In the genomic region with DNA sequence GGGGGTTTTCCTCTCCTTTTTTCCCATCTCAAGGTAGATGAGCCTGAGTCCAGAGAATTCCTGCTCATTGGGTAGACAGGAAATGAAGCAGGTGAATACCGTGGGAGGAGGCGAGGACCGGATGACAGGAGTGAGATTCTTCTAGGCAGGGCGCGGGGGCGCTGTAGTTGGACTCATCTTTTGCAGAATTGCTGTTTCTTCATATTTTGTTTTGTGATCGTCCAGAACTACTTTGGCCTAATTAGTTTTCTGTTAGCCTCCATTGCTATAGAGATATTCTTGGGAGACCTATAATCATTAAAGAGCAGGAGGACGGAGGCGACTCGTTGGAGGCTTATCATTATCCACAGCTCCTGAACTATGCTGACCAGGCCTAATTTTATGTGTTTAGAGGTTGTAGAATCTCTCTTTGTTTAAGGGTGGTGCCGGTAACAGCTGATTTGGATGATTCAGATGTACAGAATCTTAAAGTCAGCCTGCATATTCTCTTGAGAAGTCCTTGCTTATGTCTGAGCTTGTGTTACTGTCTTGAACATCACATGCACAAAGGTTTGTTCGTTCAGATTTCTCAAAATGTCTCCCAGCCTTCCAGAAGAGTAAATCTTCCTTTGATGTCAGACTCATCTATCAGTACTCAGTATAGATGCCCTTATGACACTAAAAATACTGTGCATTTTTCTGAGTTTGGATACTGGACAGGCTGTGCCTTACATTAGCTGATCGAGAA, we compare ENCODE assay signal across 8 cellular contexts. TPM values are rescaled to one million over a fixed set of nuclear protein-coding genes. Genes with fewer than 3 reads are reported as not detected.
DNase-seq lines count a peak whose midpoint lies in the region; ATAC-seq and TF ChIP-seq lines count a peak whose summit lies in the region.

No MANE protein-coding gene starts in this region.

- ATAC-seq in mucosa of descending colon, result peak; percentile 67
- ATAC-seq in GM18867 (IDR thresholded peaks at IDR 0.05; ENCODE audit: unreplicated experiment), result no peak

- H3K4me3 ChIP-seq in esophagus squamous epithelium (peak overlapping the region; percentile 81 to 85 (median 82)), mucosa of descending colon (peak overlapping the region; percentile 45)

- H3K36me3 ChIP-seq in esophagus squamous epithelium (peaks cover 0 to 36% (median 0%) of the 10 kb centered on the region in 3 donors), mucosa of descending colon (ENCODE audit: low read depth) (no peaks in the 10 kb centered on the region)

- DNase-seq in NCI-H1417 (lab: John Stamatoyannopoulos, UW) (peak; percentile 24 to 75 (median 55)), NCI-H1417 treated with DMSO at 0.1 percent for 48 hours (lab: John Stamatoyannopoulos, UW) (no peak), NCI-H146 (lab: John Stamatoyannopoulos, UW) (peak; percentile 61), esophagus squamous epithelium (lab: John Stamatoyannopoulos, UW) (no peak), mucosa of descending colon (peak; percentile 64 to 75 (median 74))
- peak; percentile 32 to 48 for DNase-seq in activated CD4-positive, alpha-beta T cell treated with anti-CD3 and anti-CD28 coated beads, Interleukin-2, amount 50 U/mL, for 48 hours

- no peaks in the 10 kb centered on the region for H3K27me3 ChIP-seq in esophagus squamous epithelium

- intact Hi-C loops in esophagus squamous epithelium (cut with DNase I), result no loop called here
- intact Hi-C loops in mucosa of descending colon (cut with DNase I, micrococcal nuclease), result no loop called here

- WGBS in esophagus squamous epithelium, 2 donors, result 2 to 8% methylated on average over 13 of the region's 13 CpGs

- TF ChIP-seq POLR2A in esophagus squamous epithelium (IDR thresholded peaks at IDR 0.05), result no peak

- H3K9me3 ChIP-seq in esophagus squamous epithelium (no peaks in the 10 kb centered on the region), mucosa of descending colon (no peaks in the 10 kb centered on the region)

- peak overlapping the region; percentile 97 to 99 (median 99) for H3K27ac ChIP-seq in esophagus squamous epithelium
- peak overlapping the region; percentile 97 for H3K27ac ChIP-seq in temporal lobe (ENCODE audit: low read depth, low read length)

- TF ChIP-seq CTCF in esophagus squamous epithelium (IDR thresholded peaks at IDR 0.05) (peak in 4 of 6 experiments; percentile 9 to 37 (median 20)), mucosa of descending colon (IDR thresholded peaks at IDR 0.05) (no peak)

- peaks cover 23 to 56% (median 24%) of the 10 kb centered on the region in 3 donors for H3K4me1 ChIP-seq in esophagus squamous epithelium
- peaks cover 23% of the 10 kb centered on the region for H3K4me1 ChIP-seq in mucosa of descending colon (ENCODE audit: low read depth)

RNA-seq across cellular contexts. Expression of a gene that starts 0.7 kb away (rescaled TPM):
- total RNA-seq in esophagus squamous epithelium (10 to 100 TPM; 35.9 to 62.7 (median 47.5) TPM), mucosa of descending colon (100 to 1,000 TPM in 1 of 3 donors, 10 to 100 TPM in 2; 88.5 to 105 (median 95.6) TPM), temporal lobe (164 TPM)

RNA-seq across cellular contexts. Expression of a gene that starts 36.4 kb away (rescaled TPM):
- total RNA-seq in esophagus squamous epithelium (100 to 1,000 TPM in 2 of 4 donors, 10 to 100 TPM in 2; 67.8 to 210 (median 113) TPM), mucosa of descending colon (100 to 1,000 TPM in 1 of 3 donors, 10 to 100 TPM in 2; 19.3 to 246 (median 52.4) TPM), temporal lobe (6.4 TPM)

Comparison
In these comparisons a context has a peak if more than half of its experiments do, and no peak if none do; other contexts are left out.
1. DNase-seq: peak in NCI-H1417 (3 of 3), NCI-H146 (single experiment), activated CD4-positive, alpha-beta T cell treated with anti-CD3 and anti-CD28 coated beads, Interleukin-2, amount 50 U/mL, for 48 hours (2 of 2) and mucosa of descending colon (3 of 3); none in NCI-H1417 treated with DMSO at 0.1 percent for 48 hours (single experiment) and esophagus squamous epithelium (single experiment).